ENCODE assay signal across 19 cellular contexts in the genomic region with DNA sequence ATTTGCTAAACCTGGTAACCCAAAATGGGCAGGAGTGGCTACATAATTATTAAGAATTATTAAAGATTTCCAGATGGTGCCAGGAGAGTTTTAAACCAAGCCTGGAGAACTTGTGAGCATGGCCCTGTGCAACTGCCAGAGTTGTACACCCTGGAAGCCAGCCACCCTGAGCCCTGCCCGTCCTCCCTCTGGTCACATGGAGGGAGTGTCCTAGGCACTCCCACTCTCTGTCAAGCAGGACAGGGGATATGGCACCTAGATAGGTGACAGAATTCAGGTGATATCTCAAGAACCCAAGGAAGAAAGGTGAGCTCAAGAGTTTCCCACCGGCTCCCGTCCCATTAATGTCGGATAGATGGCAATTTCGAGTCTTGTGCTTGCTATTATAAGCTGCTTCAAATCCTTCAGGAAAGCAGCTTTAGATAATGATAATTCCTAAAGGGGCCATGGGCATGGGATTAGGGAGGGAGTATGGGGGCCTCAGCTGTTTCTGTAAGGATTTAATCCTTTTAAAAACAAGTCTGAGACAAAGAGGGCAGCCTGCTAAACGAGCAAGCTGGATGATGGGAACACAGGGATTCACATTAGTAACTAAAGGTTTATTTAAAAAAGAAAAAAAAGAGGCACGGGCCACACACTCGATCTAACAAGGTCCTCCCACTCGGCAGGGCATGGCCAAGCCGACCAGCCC.
A peak's percentile ranks its signal among the peaks of the same experiment; 100 is the strongest.
DNase-seq lines count a peak whose midpoint lies in the region; ATAC-seq and TF ChIP-seq lines count a peak whose summit lies in the region.
"Had no signal": no experiment of that assay in that cellular context is flagged by ENCODE, and none has a peak within 500 bp of the region (broad histone marks: within the 10 kb centered on the region; RNA-seq: fewer than 3 reads in every experiment).

No MANE protein-coding gene starts in this region.

- H4K20me1 ChIP-seq in smooth muscle cell (ENCODE audit: low read depth), result no peaks in the 10 kb centered on the region

- no peak overlapping the region for H3K9ac ChIP-seq in smooth muscle cell (ENCODE audit: low read depth)

- no peak overlapping the region for H3K4me3 ChIP-seq in HAP-1
- no peak overlapping the region for H3K4me3 ChIP-seq in smooth muscle cell
- H3K4me3 ChIP-seq: SJSA1 had no signal

- H3K9me3 ChIP-seq in HAP-1 (no peaks in the 10 kb centered on the region; the same call in 1 of the 2 replicates), smooth muscle cell (replicated peaks; ENCODE audit: low read depth) (no peaks in the 10 kb centered on the region)
- H3K9me3 ChIP-seq: SJSA1 had no signal

- H3K4me1 ChIP-seq in HAP-1, result peaks cover 3% of the 10 kb centered on the region
- H3K4me1 ChIP-seq in smooth muscle cell (ENCODE audit: low read depth), result peaks cover 9% of the 10 kb centered on the region
- H3K4me1 ChIP-seq: SJSA1 had no signal

- H3K79me2 ChIP-seq in smooth muscle cell (ENCODE audit: low read depth), result no peaks in the 10 kb centered on the region

- no peaks in the 10 kb centered on the region for H3F3A ChIP-seq in smooth muscle cell (ENCODE audit: low read depth)

- ATAC-seq in HG03432 (IDR thresholded peaks at IDR 0.05; ENCODE audit: unreplicated experiment), result no peak

- H3K4me2 ChIP-seq in smooth muscle cell, result peak overlapping the region; percentile 51

- H3K27ac ChIP-seq in smooth muscle cell (ENCODE audit: low read depth), result no peak overlapping the region
- H3K27ac ChIP-seq: SJSA1 had no signal

- no peak overlapping the region for H2AFZ ChIP-seq in smooth muscle cell (ENCODE audit: low read depth)

- DNase-seq in HAP-1 (ENCODE audit: low spot score in 2 of 2), result peak; percentile 48 to 66
- DNase-seq in NCI-H82 treated with DMSO at 0.1 percent for 48 hours (lab: John Stamatoyannopoulos, UW; ENCODE audit: unreplicated experiment), result peak; percentile 93
- DNase-seq in left kidney (ENCODE audit: low read depth, low spot score), result peak; percentile 33
- no peak for DNase-seq in smooth muscle cell (lab: John Stamatoyannopoulos, UW; ENCODE audit: unreplicated experiment)
- no peak for DNase-seq in NCI-H446 (lab: John Stamatoyannopoulos, UW)
- DNase-seq in HK-2 (ENCODE audit: unreplicated experiment), result no peak
- DNase-seq: C1 segment of cervical spinal cord; DMS53; H7; Kasumi-1; MM.1S; NCI-H1092 treated with DMSO at 0.1 percent for 48 hours; NCI-H2081 treated with DMSO at 0.1 percent for 48 hours; NCI-H526 treated with DMSO at 0.1 percent for 48 hours; NK-92 treated with Interleukin-12 subunit alpha and Interleukin-12 subunit beta, amount 100 ng/mL, for 24 hours; OCI-M1; RPMI8226 had no signal

- H3K27me3 ChIP-seq in HAP-1 (ENCODE audit: low read depth) (0 out of 2 replicates have a peak, but pooled peaks cover 2% of the 10 kb centered on the region), smooth muscle cell (ENCODE audit: low read depth) (no peaks in the 10 kb centered on the region)
- H3K27me3 ChIP-seq: SJSA1 had no signal

- 24% methylated on average over 10 of the region's 10 CpGs for WGBS in smooth muscle cell (ENCODE audit: low lambda C conversion rate)

- no peaks in the 10 kb centered on the region for H3K36me3 ChIP-seq in HAP-1 (replicated peaks)
- no peaks in the 10 kb centered on the region for H3K36me3 ChIP-seq in smooth muscle cell (ENCODE audit: low read depth)
- H3K36me3 ChIP-seq: SJSA1 had no signal

- in situ Hi-C loops in HAP-1 (cut with MboI; ENCODE audit: low sequenced_read_pairs), result loop anchor here (10.0 to 25.0 kb wide), 2 partner anchors 390 to 497 kb away; no protein-coding TSS in a partner anchor

- no peak for TF ChIP-seq CTCF in smooth muscle cell (IDR thresholded peaks at IDR 0.05; ENCODE audit: borderline replicate concordance, insufficient read depth, poor library complexity, severe bottlenecking)

Comparison
In these comparisons a context has a peak if more than half of its experiments do, and no peak if none do; other contexts are left out.
1. DNase-seq: peak in HAP-1 (2 of 2), NCI-H82 treated with DMSO at 0.1 percent for 48 hours (single experiment) and left kidney (single experiment); none in smooth muscle cell (single experiment), NCI-H446 (0 of 2) and HK-2 (single experiment).